1 cellular context compared by ENCODE assay signal in the genomic region with DNA sequence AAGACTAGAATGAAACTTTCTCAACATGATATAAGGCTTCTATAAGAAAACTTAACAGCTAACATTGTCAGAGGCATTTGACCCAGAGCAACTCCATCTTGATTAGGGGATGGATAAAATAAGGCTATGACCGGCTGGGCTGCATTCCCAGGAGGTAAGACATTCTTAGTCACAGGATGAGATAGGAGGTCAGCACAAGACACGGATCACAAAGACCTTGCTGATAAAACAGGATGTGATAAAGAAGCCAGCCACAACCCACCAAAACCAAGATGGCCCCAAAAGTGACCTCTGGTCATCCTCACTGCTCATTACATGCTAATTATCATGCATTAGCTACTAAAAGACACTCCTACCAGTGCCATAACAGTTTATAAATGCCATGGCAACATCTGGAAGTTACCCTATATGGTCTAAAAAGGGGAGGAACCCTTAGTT.
TF ChIP-seq lines count a peak whose summit lies in the region.

No MANE protein-coding gene starts in this region.

TF ChIP-seq in K562, 482 proteins besides CTCF, POLR2A, EP300 and RAD21 (continued from another document and continues in another):
- peak; percentile 76; the same call in 1 of the 2 replicates for TF ChIP-seq ZNF449 (CRISPR knock-in tag; IDR thresholded peaks at IDR 0.05)
- TF ChIP-seq POLR2H (tag; IDR thresholded peaks at IDR 0.05; ENCODE audit: low read depth), result no peak
- no peak for TF ChIP-seq ZNF318 (IDR thresholded peaks at IDR 0.05; ENCODE audit: borderline replicate concordance in 1 of 2, low read depth in 1 of 2)
- no peak for TF ChIP-seq MYBL2 (IDR thresholded peaks at IDR 0.05; ENCODE audit: low read depth)
- TF ChIP-seq MYBL2 (CRISPR knock-in tag; IDR thresholded peaks at IDR 0.05; ENCODE audit: borderline replicate concordance), result no peak
- peak; percentile 78 for TF ChIP-seq CREB3 (tag; conservative IDR thresholded peaks at IDR 0.05; ENCODE audit: low read depth)
- no peak for TF ChIP-seq POLR2B (IDR thresholded peaks at IDR 0.05; ENCODE audit: low read depth, partially characterized antibody)
- TF ChIP-seq TCF7 (IDR thresholded peaks at IDR 0.05; ENCODE audit: borderline replicate concordance), result no peak
- no peak for TF ChIP-seq HLTF (IDR thresholded peaks at IDR 0.05)
- TF ChIP-seq XRCC3 (IDR thresholded peaks at IDR 0.05), result no peak
- TF ChIP-seq, protein P1, sequence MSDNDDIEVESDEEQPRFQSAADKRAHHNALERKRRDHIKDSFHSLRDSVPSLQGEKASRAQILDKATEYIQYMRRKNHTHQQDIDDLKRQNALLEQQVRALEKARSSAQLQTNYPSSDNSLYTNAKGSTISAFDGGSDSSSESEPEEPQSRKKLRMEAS (CRISPR knock-in tag; IDR thresholded peaks at IDR 0.05), result no peak
- peak; percentile 79 for TF ChIP-seq ZNF41 (CRISPR knock-in tag; conservative IDR thresholded peaks at IDR 0.05)
- TF ChIP-seq ZNF121 (CRISPR knock-in tag; conservative IDR thresholded peaks at IDR 0.05), result no peak
- TF ChIP-seq SREBF1 (IDR thresholded peaks at IDR 0.05; ENCODE audit: borderline replicate concordance, low read depth, low read length), result no peak
- no peak for TF ChIP-seq TAL1 (IDR thresholded peaks at IDR 0.05)
- TF ChIP-seq HDAC3 (IDR thresholded peaks at IDR 0.05; ENCODE audit: borderline replicate concordance, partially characterized antibody), result no peak
- TF ChIP-seq ZNF24 (IDR thresholded peaks at IDR 0.05), result no peak
- TF ChIP-seq, protein P2, sequence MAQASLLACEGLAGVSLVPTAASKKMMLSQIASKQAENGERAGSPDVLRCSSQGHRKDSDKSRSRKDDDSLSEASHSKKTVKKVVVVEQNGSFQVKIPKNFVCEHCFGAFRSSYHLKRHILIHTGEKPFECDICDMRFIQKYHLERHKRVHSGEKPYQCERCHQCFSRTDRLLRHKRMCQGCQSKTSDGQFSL (CRISPR knock-in tag; IDR thresholded peaks at IDR 0.05), result no peak
- TF ChIP-seq, protein P2 (tag; IDR thresholded peaks at IDR 0.05), result peak in 1 of 2 experiments; percentile 57; a peak in 1 of 4 replicates
- no peak for TF ChIP-seq FOXA3 (CRISPR knock-in tag; conservative IDR thresholded peaks at IDR 0.05 in 1 of 2, IDR thresholded peaks at IDR 0.05 in 1 of 2)
- TF ChIP-seq ZNF384 (IDR thresholded peaks at IDR 0.05; ENCODE audit: low read depth, low read length), result no peak
- no peak for TF ChIP-seq KLF16 (IDR thresholded peaks at IDR 0.05)
- TF ChIP-seq, protein P3, sequence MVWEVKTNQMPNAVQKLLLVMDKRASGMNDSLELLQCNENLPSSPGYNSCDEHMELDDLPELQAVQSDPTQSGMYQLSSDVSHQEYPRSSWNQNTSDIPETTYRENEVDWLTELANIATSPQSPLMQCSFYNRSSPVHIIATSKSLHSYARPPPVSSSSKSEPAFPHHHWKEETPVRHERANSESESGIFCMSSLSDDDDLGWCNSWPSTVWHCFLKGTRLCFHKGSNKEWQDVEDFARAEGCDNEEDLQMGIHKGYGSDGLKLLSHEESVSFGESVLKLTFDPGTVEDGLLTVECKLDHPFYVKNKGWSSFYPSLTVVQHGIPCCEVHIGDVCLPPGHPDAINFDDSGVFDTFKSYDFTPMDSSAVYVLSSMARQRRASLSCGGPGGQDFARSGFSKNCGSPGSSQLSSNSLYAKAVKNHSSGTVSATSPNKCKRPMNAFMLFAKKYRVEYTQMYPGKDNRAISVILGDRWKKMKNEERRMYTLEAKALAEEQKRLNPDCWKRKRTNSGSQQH (CRISPR knock-in tag; IDR thresholded peaks at IDR 0.05), result no peak
- TF ChIP-seq, protein P4, sequence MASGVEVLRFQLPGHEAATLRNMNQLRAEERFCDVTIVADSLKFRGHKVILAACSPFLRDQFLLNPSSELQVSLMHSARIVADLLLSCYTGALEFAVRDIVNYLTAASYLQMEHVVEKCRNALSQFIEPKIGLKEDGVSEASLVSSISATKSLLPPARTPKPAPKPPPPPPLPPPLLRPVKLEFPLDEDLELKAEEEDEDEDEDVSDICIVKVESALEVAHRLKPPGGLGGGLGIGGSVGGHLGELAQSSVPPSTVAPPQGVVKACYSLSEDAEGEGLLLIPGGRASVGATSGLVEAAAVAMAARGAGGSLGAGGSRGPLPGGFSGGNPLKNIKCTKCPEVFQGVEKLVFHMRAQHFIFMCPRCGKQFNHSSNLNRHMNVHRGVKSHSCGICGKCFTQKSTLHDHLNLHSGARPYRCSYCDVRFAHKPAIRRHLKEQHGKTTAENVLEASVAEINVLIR (CRISPR knock-in tag; IDR thresholded peaks at IDR 0.05), result peak; percentile 54; the same call in 1 of the 2 replicates
- TF ChIP-seq YBX1 (IDR thresholded peaks at IDR 0.05), result no peak
- no peak for TF ChIP-seq ZBTB8A (IDR thresholded peaks at IDR 0.05; ENCODE audit: partially characterized antibody)
- no peak for TF ChIP-seq BDP1 (IDR thresholded peaks at IDR 0.05; ENCODE audit: insufficient read depth, insufficient read length)
- no peak for TF ChIP-seq ZBTB49 (CRISPR knock-in tag; IDR thresholded peaks at IDR 0.05; ENCODE audit: borderline replicate concordance)
- no peak for TF ChIP-seq MED1 (CRISPR knock-in tag; IDR thresholded peaks at IDR 0.05; ENCODE audit: borderline replicate concordance)
- peak; percentile 26; the same call in 1 of the 2 replicates for TF ChIP-seq MTF1 (CRISPR knock-in tag; IDR thresholded peaks at IDR 0.05; ENCODE audit: borderline replicate concordance)
- TF ChIP-seq CBFA2T2 (conservative IDR thresholded peaks at IDR 0.05), result no peak
- no peak for TF ChIP-seq ZSCAN32 (CRISPR knock-in tag; IDR thresholded peaks at IDR 0.05)
- no peak for TF ChIP-seq HMG20B (CRISPR knock-in tag; IDR thresholded peaks at IDR 0.05)
- TF ChIP-seq, protein P5, sequence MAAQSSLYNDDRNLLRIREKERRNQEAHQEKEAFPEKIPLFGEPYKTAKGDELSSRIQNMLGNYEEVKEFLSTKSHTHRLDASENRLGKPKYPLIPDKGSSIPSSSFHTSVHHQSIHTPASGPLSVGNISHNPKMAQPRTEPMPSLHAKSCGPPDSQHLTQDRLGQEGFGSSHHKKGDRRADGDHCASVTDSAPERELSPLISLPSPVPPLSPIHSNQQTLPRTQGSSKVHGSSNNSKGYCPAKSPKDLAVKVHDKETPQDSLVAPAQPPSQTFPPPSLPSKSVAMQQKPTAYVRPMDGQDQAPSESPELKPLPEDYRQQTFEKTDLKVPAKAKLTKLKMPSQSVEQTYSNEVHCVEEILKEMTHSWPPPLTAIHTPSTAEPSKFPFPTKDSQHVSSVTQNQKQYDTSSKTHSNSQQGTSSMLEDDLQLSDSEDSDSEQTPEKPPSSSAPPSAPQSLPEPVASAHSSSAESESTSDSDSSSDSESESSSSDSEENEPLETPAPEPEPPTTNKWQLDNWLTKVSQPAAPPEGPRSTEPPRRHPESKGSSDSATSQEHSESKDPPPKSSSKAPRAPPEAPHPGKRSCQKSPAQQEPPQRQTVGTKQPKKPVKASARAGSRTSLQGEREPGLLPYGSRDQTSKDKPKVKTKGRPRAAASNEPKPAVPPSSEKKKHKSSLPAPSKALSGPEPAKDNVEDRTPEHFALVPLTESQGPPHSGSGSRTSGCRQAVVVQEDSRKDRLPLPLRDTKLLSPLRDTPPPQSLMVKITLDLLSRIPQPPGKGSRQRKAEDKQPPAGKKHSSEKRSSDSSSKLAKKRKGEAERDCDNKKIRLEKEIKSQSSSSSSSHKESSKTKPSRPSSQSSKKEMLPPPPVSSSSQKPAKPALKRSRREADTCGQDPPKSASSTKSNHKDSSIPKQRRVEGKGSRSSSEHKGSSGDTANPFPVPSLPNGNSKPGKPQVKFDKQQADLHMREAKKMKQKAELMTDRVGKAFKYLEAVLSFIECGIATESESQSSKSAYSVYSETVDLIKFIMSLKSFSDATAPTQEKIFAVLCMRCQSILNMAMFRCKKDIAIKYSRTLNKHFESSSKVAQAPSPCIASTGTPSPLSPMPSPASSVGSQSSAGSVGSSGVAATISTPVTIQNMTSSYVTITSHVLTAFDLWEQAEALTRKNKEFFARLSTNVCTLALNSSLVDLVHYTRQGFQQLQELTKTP (IDR thresholded peaks at IDR 0.05; ENCODE audit: low read depth in 1 of 2, partially characterized antibody in 2 of 2), result no peak
- TF ChIP-seq LCOR (CRISPR knock-in tag; IDR thresholded peaks at IDR 0.05), result no peak
